ENCODE assay signal across 1 cellular context in the genomic region with DNA sequence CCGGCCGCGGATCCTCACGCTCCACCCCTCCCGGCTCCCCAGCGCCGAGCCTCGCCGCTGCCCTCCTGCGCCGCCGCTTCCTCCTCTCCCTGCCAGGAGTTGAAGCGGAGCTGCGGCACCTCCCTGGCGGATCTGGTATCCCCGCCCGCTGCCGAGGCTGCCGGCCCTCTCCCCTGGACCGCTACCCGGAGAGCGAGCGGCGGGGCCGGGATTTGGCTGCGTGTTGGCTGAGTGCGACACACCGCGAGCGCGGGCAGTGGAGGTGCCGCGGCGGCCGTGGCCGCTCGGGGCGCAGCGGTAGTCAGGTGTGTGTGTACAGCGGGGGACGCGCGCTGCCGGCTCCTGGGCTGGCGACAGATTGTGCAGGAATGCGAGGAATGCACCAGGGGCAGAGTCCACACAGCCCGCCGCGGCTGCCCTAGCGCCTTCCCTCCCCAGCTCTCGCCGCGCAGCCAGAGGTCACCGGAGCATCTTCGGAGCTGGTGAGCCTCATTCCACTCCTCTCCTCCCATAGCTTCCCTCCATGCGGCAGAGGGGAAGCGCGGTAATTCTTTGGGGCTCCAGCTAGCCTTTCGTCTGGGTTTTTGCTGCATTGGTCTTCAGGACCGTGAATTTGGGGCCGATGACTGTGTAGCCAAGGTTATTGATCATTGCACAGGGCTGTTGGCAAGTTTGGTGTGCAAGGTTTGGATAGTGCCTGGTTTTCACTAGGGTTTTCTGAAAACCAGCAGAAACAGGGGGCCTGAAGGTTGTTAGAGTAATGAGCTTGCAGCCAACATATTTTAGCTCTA.
TF ChIP-seq lines count a peak whose summit lies in the region.

No MANE protein-coding gene starts in this region.

TF ChIP-seq in HepG2, 621 proteins besides CTCF, POLR2A, EP300 and RAD21 (continued from another document and continues in another):
- TF ChIP-seq DMAP1 (CRISPR knock-in tag; IDR thresholded peaks at IDR 0.05), result peak; percentile 95
- TF ChIP-seq ZNF775 (CRISPR knock-in tag; IDR thresholded peaks at IDR 0.05; ENCODE audit: borderline replicate concordance), result no peak; the same call in none of the 2 replicates
- TF ChIP-seq, protein P1, sequence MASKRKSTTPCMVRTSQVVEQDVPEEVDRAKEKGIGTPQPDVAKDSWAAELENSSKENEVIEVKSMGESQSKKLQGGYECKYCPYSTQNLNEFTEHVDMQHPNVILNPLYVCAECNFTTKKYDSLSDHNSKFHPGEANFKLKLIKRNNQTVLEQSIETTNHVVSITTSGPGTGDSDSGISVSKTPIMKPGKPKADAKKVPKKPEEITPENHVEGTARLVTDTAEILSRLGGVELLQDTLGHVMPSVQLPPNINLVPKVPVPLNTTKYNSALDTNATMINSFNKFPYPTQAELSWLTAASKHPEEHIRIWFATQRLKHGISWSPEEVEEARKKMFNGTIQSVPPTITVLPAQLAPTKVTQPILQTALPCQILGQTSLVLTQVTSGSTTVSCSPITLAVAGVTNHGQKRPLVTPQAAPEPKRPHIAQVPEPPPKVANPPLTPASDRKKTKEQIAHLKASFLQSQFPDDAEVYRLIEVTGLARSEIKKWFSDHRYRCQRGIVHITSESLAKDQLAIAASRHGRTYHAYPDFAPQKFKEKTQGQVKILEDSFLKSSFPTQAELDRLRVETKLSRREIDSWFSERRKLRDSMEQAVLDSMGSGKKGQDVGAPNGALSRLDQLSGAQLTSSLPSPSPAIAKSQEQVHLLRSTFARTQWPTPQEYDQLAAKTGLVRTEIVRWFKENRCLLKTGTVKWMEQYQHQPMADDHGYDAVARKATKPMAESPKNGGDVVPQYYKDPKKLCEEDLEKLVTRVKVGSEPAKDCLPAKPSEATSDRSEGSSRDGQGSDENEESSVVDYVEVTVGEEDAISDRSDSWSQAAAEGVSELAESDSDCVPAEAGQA (IDR thresholded peaks at IDR 0.05; ENCODE audit: low read depth), result peak; percentile 81
- TF ChIP-seq, protein P1 (CRISPR knock-in tag; IDR thresholded peaks at IDR 0.05; ENCODE audit: borderline replicate concordance), result peak; percentile 65; the same call in 1 of the 2 replicates
- TF ChIP-seq SYNCRIP (IDR thresholded peaks at IDR 0.05; ENCODE audit: insufficient read depth, low read depth, low read length), result no peak
- TF ChIP-seq, protein P2, sequence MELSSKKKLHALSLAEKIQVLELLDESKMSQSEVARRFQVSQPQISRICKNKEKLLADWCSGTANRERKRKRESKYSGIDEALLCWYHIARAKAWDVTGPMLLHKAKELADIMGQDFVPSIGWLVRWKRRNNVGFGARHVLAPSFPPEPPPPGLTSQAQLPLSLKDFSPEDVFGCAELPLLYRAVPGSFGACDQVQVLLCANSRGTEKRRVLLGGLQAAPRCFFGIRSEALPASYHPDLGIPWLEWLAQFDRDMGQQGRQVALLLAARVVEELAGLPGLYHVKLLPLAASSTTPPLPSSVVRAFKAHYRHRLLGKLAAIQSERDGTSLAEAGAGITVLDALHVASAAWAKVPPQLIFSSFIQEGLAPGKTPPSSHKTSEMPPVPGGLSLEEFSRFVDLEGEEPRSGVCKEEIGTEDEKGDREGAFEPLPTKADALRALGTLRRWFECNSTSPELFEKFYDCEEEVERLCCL (CRISPR knock-in tag; IDR thresholded peaks at IDR 0.05; ENCODE audit: borderline replicate concordance), result peak; percentile 73
- TF ChIP-seq CHD4 (IDR thresholded peaks at IDR 0.05; ENCODE audit: borderline replicate concordance, low read length), result no peak
- TF ChIP-seq ZC3H4 (CRISPR knock-in tag; IDR thresholded peaks at IDR 0.05; ENCODE audit: borderline replicate concordance), result no peak; the same call in 1 of the 2 replicates
- TF ChIP-seq, protein P3, sequence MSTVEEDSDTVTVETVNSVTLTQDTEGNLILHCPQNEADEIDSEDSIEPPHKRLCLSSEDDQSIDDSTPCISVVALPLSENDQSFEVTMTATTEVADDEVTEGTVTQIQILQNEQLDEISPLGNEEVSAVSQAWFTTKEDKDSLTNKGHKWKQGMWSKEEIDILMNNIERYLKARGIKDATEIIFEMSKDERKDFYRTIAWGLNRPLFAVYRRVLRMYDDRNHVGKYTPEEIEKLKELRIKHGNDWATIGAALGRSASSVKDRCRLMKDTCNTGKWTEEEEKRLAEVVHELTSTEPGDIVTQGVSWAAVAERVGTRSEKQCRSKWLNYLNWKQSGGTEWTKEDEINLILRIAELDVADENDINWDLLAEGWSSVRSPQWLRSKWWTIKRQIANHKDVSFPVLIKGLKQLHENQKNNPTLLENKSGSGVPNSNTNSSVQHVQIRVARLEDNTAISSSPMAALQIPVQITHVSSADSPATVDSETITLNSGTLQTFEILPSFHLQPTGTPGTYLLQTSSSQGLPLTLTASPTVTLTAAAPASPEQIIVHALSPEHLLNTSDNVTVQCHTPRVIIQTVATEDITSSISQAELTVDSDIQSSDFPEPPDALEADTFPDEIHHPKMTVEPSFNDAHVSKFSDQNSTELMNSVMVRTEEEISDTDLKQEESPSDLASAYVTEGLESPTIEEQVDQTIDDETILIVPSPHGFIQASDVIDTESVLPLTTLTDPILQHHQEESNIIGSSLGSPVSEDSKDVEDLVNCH (CRISPR knock-in tag; IDR thresholded peaks at IDR 0.05), result peak; percentile 93; the same call in 1 of the 2 replicates
- TF ChIP-seq, protein P4, sequence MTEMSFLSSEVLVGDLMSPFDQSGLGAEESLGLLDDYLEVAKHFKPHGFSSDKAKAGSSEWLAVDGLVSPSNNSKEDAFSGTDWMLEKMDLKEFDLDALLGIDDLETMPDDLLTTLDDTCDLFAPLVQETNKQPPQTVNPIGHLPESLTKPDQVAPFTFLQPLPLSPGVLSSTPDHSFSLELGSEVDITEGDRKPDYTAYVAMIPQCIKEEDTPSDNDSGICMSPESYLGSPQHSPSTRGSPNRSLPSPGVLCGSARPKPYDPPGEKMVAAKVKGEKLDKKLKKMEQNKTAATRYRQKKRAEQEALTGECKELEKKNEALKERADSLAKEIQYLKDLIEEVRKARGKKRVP (CRISPR knock-in tag; IDR thresholded peaks at IDR 0.05), result peak in 1 of 2 experiments; percentile 79; a peak in 2 of 4 replicates
- TF ChIP-seq, protein P5, sequence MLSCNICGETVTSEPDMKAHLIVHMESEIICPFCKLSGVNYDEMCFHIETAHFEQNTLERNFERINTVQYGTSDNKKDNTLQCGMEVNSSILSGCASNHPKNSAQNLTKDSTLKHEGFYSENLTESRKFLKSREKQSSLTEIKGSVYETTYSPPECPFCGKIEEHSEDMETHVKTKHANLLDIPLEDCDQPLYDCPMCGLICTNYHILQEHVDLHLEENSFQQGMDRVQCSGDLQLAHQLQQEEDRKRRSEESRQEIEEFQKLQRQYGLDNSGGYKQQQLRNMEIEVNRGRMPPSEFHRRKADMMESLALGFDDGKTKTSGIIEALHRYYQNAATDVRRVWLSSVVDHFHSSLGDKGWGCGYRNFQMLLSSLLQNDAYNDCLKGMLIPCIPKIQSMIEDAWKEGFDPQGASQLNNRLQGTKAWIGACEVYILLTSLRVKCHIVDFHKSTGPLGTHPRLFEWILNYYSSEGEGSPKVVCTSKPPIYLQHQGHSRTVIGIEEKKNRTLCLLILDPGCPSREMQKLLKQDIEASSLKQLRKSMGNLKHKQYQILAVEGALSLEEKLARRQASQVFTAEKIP (CRISPR knock-in tag; IDR thresholded peaks at IDR 0.05; ENCODE audit: borderline replicate concordance), result no peak
- peak; percentile 85 for TF ChIP-seq ZBTB8A (CRISPR knock-in tag; IDR thresholded peaks at IDR 0.05; ENCODE audit: borderline replicate concordance, low read depth)
- TF ChIP-seq SCMH1 (CRISPR knock-in tag; IDR thresholded peaks at IDR 0.05; ENCODE audit: borderline replicate concordance), result no peak
- peak; percentile 94; the same call in 1 of the 2 replicates for TF ChIP-seq ZNF160 (CRISPR knock-in tag; IDR thresholded peaks at IDR 0.05)
- TF ChIP-seq SMARCC2 (IDR thresholded peaks at IDR 0.05), result no peak
- TF ChIP-seq, protein P6, sequence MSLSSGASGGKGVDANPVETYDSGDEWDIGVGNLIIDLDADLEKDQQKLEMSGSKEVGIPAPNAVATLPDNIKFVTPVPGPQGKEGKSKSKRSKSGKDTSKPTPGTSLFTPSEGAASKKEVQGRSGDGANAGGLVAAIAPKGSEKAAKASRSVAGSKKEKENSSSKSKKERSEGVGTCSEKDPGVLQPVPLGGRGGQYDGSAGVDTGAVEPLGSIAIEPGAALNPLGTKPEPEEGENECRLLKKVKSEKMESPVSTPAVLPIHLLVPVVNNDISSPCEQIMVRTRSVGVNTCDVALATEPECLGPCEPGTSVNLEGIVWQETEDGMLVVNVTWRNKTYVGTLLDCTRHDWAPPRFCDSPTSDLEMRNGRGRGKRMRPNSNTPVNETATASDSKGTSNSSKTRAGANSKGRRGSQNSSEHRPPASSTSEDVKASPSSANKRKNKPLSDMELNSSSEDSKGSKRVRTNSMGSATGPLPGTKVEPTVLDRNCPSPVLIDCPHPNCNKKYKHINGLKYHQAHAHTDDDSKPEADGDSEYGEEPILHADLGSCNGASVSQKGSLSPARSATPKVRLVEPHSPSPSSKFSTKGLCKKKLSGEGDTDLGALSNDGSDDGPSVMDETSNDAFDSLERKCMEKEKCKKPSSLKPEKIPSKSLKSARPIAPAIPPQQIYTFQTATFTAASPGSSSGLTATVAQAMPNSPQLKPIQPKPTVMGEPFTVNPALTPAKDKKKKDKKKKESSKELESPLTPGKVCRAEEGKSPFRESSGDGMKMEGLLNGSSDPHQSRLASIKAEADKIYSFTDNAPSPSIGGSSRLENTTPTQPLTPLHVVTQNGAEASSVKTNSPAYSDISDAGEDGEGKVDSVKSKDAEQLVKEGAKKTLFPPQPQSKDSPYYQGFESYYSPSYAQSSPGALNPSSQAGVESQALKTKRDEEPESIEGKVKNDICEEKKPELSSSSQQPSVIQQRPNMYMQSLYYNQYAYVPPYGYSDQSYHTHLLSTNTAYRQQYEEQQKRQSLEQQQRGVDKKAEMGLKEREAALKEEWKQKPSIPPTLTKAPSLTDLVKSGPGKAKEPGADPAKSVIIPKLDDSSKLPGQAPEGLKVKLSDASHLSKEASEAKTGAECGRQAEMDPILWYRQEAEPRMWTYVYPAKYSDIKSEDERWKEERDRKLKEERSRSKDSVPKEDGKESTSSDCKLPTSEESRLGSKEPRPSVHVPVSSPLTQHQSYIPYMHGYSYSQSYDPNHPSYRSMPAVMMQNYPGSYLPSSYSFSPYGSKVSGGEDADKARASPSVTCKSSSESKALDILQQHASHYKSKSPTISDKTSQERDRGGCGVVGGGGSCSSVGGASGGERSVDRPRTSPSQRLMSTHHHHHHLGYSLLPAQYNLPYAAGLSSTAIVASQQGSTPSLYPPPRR (CRISPR knock-in tag; IDR thresholded peaks at IDR 0.05; ENCODE audit: borderline replicate concordance), result peak; percentile 97
- TF ChIP-seq NFATC3 (CRISPR knock-in tag; IDR thresholded peaks at IDR 0.05), result no peak
- TF ChIP-seq MEF2D (CRISPR knock-in tag; IDR thresholded peaks at IDR 0.05), result peak; percentile 90
- peak; percentile 84 for TF ChIP-seq SNAPC2 (CRISPR knock-in tag; IDR thresholded peaks at IDR 0.05)
- peak; percentile 47; the same call in 1 of the 2 replicates for TF ChIP-seq ZBTB21 (CRISPR knock-in tag; IDR thresholded peaks at IDR 0.05)
- peak; percentile 93; the same call in 1 of the 2 replicates for TF ChIP-seq ZNF253 (CRISPR knock-in tag; IDR thresholded peaks at IDR 0.05; ENCODE audit: borderline replicate concordance)
- no peak for TF ChIP-seq CENPX (CRISPR knock-in tag; IDR thresholded peaks at IDR 0.05)
- TF ChIP-seq ZFP36L1 (CRISPR knock-in tag; IDR thresholded peaks at IDR 0.05), result peak; percentile 97; the same call in 1 of the 2 replicates
- TF ChIP-seq EZH2 (conservative IDR thresholded peaks at IDR 0.05; ENCODE audit: low read depth, low read length), result no peak
- no peak for TF ChIP-seq TCF7L2 (IDR thresholded peaks at IDR 0.05; ENCODE audit: low read depth, low read length)
- peak; percentile 84; the same call in 1 of the 2 replicates for TF ChIP-seq CC2D1A (CRISPR knock-in tag; IDR thresholded peaks at IDR 0.05)
- peak; percentile 62 for TF ChIP-seq ZNF878 (CRISPR knock-in tag; IDR thresholded peaks at IDR 0.05)
- no peak for TF ChIP-seq PBX2 (CRISPR knock-in tag; IDR thresholded peaks at IDR 0.05)
- TF ChIP-seq MED13 (CRISPR knock-in tag; IDR thresholded peaks at IDR 0.05), result peak; percentile 96
- peak; percentile 33; the same call in 1 of the 2 replicates for TF ChIP-seq CEBPB (IDR thresholded peaks at IDR 0.05; ENCODE audit: borderline replicate concordance, low read depth, low read length)
- peak; percentile 81 for TF ChIP-seq DNMT3B (CRISPR knock-in tag; conservative IDR thresholded peaks at IDR 0.05)
- no peak for TF ChIP-seq MBNL3 (CRISPR knock-in tag; conservative IDR thresholded peaks at IDR 0.05)
- peak; percentile 95; the same call in 1 of the 2 replicates for TF ChIP-seq TFAP4 (IDR thresholded peaks at IDR 0.05; ENCODE audit: borderline replicate concordance, low read depth)
